ENCODE assay signal across 8 cellular contexts in genomic region chr1:92299477-92300125, GRCh38. TPM values are rescaled to one million over a fixed set of nuclear protein-coding genes. Genes with fewer than 3 reads are reported as not detected.
A peak's percentile ranks its signal among the peaks of the same experiment; 100 is the strongest.
DNase-seq lines count a peak whose midpoint lies in the region; FAIRE-seq and TF ChIP-seq lines count a peak whose summit lies in the region.

No MANE protein-coding gene starts in this region.

- FAIRE-seq in H54 (lab: Jason Lieb, UNC), result peak; percentile 69

- DNase-seq in H54 (ENCODE audit: insufficient read length, low spot score) (peak; percentile 6), stomach (no peak), ureter (ENCODE audit: low spot score) (no peak), HuH-7 (ENCODE audit: low spot score) (no peak), hepatic stellate cell (ENCODE audit: low spot score) (no peak)
- no peak for DNase-seq in activated CD4-positive, alpha-beta memory T cell treated with anti-CD3 and anti-CD28 coated beads, Interleukin-2, amount 10 ng/mL, durations not matched to agents 7 days and 5 days

- H3K27ac ChIP-seq in 22Rv1 (peak overlapping the region; percentile 79), iPS-18a (ENCODE audit: low read length) (peak overlapping the region; percentile 75), stomach (peak overlapping the region in 4 of 5 donors; percentile 93 to 99 (median 96))

- H3K4me3 Mint-ChIP-seq in activated CD4-positive, alpha-beta memory T cell treated with anti-CD3 and anti-CD28 coated beads, Interleukin-2, amount 10 ng/mL, durations not matched to agents 7 days and 5 days, result peak overlapping the region; percentile 83

- CTCF ChIA-PET in activated CD4-positive, alpha-beta memory T cell treated with anti-CD3 and anti-CD28 coated beads, Interleukin-2, amount 10 ng/mL, durations not matched to agents 7 days and 5 days (lab: Charles Lee), result interaction anchor here (0.9 to 1.9 kb wide), 3 partner anchors 14 to 300 kb away, joined by 3 to 4 read pairs (median 3); no protein-coding TSS in a partner anchor

- TF ChIP-seq CTCF in 22Rv1 (IDR thresholded peaks at IDR 0.05) (no peak), stomach (IDR thresholded peaks at IDR 0.05) (no peak)

- no peaks in the 10 kb centered on the region for H3K9me3 Mint-ChIP-seq in activated CD4-positive, alpha-beta memory T cell treated with anti-CD3 and anti-CD28 coated beads, Interleukin-2, amount 10 ng/mL, durations not matched to agents 7 days and 5 days

- H3K4me1 Mint-ChIP-seq in activated CD4-positive, alpha-beta memory T cell treated with anti-CD3 and anti-CD28 coated beads, Interleukin-2, amount 10 ng/mL, durations not matched to agents 7 days and 5 days, result peaks cover 51% of the 10 kb centered on the region

- H3K36me3 Mint-ChIP-seq in activated CD4-positive, alpha-beta memory T cell treated with anti-CD3 and anti-CD28 coated beads, Interleukin-2, amount 10 ng/mL, durations not matched to agents 7 days and 5 days (ENCODE audit: low read depth), result peaks cover 35% of the 10 kb centered on the region

- no peaks in the 10 kb centered on the region for H3K9me3 ChIP-seq in iPS-18a (ENCODE audit: control insufficient read depth, low read depth, low read length)
- H3K9me3 ChIP-seq in stomach, result no peaks in the 10 kb centered on the region

- H3K27ac Mint-ChIP-seq in activated CD4-positive, alpha-beta memory T cell treated with anti-CD3 and anti-CD28 coated beads, Interleukin-2, amount 10 ng/mL, durations not matched to agents 7 days and 5 days, result peak overlapping the region; percentile 81

- H3K36me3 ChIP-seq in iPS-18a (ENCODE audit: control insufficient read depth, low read depth, low read length) (peaks cover 26% of the 10 kb centered on the region), stomach (peaks cover 0 to 26% (median 15%) of the 10 kb centered on the region in 4 donors)

- WGBS in stomach, 5 donors, result 19 to 27% (median 24%) methylated on average over 9 of the region's 9 CpGs

- H3K4me3 ChIP-seq in iPS-18a (ENCODE audit: low read length) (peak overlapping the region; percentile 76), stomach (peak overlapping the region; percentile 63 to 90 (median 85))

- H3K9ac ChIP-seq in iPS-18a (ENCODE audit: low read length), result peak overlapping the region; percentile 80

- POLR2A ChIA-PET in activated CD4-positive, alpha-beta memory T cell treated with anti-CD3 and anti-CD28 coated beads, Interleukin-2, amount 10 ng/mL, durations not matched to agents 7 days and 5 days (lab: Charles Lee), result interaction anchor here (0.8 to 4.6 kb wide), 9 partner anchors 8 to 532 kb away, joined by 3 to 61 read pairs (median 4); partner anchors contain the start of genes GFI1 and RPL5

- intact Hi-C loops in stomach (cut with DNase I; ENCODE audit: low total_unique reads), result no loop called here

- H3K27me3 ChIP-seq in iPS-18a (ENCODE audit: control insufficient read depth, insufficient read depth, low read length) (no peaks in the 10 kb centered on the region), stomach (no peaks in the 10 kb centered on the region)

- H3K4me1 ChIP-seq in iPS-18a (ENCODE audit: control insufficient read depth, low read depth, low read length) (peaks cover 6% of the 10 kb centered on the region), stomach (peaks cover 6 to 30% (median 21%) of the 10 kb centered on the region in 4 donors)

- H3K27me3 Mint-ChIP-seq in activated CD4-positive, alpha-beta memory T cell treated with anti-CD3 and anti-CD28 coated beads, Interleukin-2, amount 10 ng/mL, durations not matched to agents 7 days and 5 days, result no peaks in the 10 kb centered on the region

- no peak for TF ChIP-seq EP300 in stomach (IDR thresholded peaks at IDR 0.05)

- TF ChIP-seq POLR2A in H54 (IDR thresholded peaks at IDR 0.05; ENCODE audit: low read depth, low read length), result no peak
- no peak for TF ChIP-seq POLR2A in stomach (IDR thresholded peaks at IDR 0.05)

RNA-seq across cellular contexts. Expression of gene RPAP2, which starts 0.7 kb away (rescaled TPM):
- 10 to 100 TPM; 31.6 to 36.5 TPM for total RNA-seq in activated CD4-positive, alpha-beta memory T cell treated with anti-CD3 and anti-CD28 coated beads, Interleukin-2, amount 10 ng/mL, durations not matched to agents 7 days and 5 days
- total RNA-seq in stomach (10 to 100 TPM in 1 of 5 donors, 1 to 10 TPM in 4; 2.3 to 16.5 (median 5.8) TPM), ureter (44.8 TPM)
- polyA plus RNA-seq in stomach, result 10 to 100 TPM in 1 of 3 donors, 1 to 10 TPM in 2; 4.6 to 10.1 (median 6.1) TPM

RNA-seq across cellular contexts. Expression of gene GLMN, which starts 0.8 kb away (rescaled TPM):
- total RNA-seq in activated CD4-positive, alpha-beta memory T cell treated with anti-CD3 and anti-CD28 coated beads, Interleukin-2, amount 10 ng/mL, durations not matched to agents 7 days and 5 days, result 10 to 100 TPM; 18.2 to 18.7 TPM
- total RNA-seq in stomach (10 to 100 TPM in 2 of 5 donors, 1 to 10 TPM in 2, under 1 TPM in 1; 0.58 to 28.5 (median 2.2) TPM), ureter (13.9 TPM)
- 10 to 100 TPM in 1 of 3 donors, 1 to 10 TPM in 2; 6.3 to 13.8 (median 7.9) TPM for polyA plus RNA-seq in stomach
